Comparison of ENCODE assay signal across 16 cellular contexts in the genomic region with DNA sequence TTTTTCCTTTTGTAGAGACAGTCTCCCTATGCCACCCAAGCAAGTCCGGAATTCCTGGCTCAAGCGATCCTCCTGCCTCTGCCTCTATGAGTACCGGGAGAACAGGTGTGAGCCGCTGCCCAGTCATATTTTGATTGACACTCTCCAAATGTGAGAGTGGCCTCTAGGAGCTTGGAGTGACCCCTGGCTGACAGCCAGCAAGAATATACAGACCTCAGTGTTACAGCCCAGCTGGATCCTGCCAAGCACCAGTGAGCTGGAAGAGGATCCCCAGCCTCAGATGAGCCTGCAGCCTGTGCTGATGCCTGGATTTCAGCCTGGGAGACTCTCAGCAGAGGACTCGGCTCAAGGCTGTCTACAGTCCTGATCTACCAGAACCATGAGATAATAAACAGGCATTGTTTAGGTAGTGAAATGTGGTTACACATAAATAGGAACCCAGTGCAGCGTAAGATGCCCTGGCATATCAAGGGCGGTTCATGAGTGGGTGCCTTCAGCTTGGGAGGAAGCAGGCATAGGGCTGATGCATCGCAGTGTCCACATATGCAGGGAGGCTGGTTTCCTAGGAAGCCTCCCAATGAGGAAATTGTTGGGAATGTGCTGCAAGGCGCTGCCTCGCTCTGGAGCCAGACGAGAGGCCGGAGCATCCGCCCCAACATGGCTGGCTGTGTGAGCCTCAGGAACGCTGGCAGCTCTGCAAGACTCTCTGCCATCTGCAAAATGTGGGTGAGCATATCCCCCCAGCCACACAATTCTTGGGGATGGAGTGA. TPM values are rescaled to one million over a fixed set of nuclear protein-coding genes. Genes with fewer than 3 reads are reported as not detected.
"Had no signal": no experiment of that assay in that cellular context is flagged by ENCODE, and none has a peak within 500 bp of the region (broad histone marks: within the 10 kb centered on the region; RNA-seq: fewer than 3 reads in every experiment).

No MANE protein-coding gene starts in this region.

- H3K27me3 ChIP-seq: brain microvascular endothelial cell, gastrocnemius medialis, heart left ventricle, neutrophil had no signal

- H3K4me1 ChIP-seq: heart left ventricle had no signal

- H3K36me3 ChIP-seq: brain microvascular endothelial cell, gastrocnemius medialis, heart left ventricle, neutrophil had no signal

- H3K9me3 ChIP-seq: gastrocnemius medialis, heart left ventricle, neutrophil had no signal

- DNase-seq: activated CD4-positive, alpha-beta memory T cell treated with anti-CD3 and anti-CD28 coated beads for 36 hours; activated CD4-positive, alpha-beta T cell treated with anti-CD3 and anti-CD28 coated beads for 36 hours; activated gamma-delta T cell; activated T-cell treated with anti-CD3 and anti-CD28 coated beads, Interleukin-2, amount 50 U/mL, for 48 hours; brain microvascular endothelial cell; effector memory CD8-positive, alpha-beta T cell; gastrocnemius medialis; heart left ventricle; left cardiac atrium; midbrain; naive thymus-derived CD4-positive, alpha-beta T cell; right cardiac atrium; stimulated activated naive CD8-positive, alpha-beta T cell treated with anti-CD3 and anti-CD28 coated beads, Interleukin-15, Interleukin-2, amounts not matched to agents 100 U/mL and 50 U/mL, for 24 hours; T-helper 2 cell had no signal

- ATAC-seq: activated CD4-positive, alpha-beta T cell treated with anti-CD3 and anti-CD28 coated beads for 36 hours; effector memory CD8-positive, alpha-beta T cell; heart left ventricle; left cardiac atrium; naive thymus-derived CD4-positive, alpha-beta T cell had no signal

- H3K4me3 ChIP-seq: gastrocnemius medialis, heart left ventricle had no signal

- H3K27ac ChIP-seq: brain microvascular endothelial cell, heart left ventricle, neutrophil had no signal

RNA-seq across cellular contexts. Expression of a gene that starts 38.9 kb away (rescaled TPM):
- total RNA-seq: lung microvascular endothelial cell had no signal
